15 cellular contexts compared by ENCODE assay signal in the genomic region with DNA sequence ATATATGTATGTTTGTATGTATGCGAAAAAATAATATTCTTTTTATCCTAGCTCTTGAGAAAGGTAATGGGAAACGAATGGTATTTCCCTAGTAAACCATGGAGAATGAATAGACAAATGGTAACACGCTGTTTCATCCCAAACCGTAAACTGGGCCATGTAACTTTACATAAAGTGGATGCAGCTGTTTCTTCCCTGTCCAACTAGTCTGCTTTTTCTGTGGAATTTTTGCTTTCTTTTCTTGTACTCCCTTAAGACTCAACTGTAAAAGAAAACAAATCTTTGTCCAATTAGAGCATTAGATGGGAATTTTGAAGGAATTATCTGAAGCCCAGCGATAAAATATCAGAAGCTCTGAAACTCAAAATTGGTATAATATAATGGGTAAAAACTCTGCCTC.
"Had no signal": no experiment of that assay in that cellular context is flagged by ENCODE, and none has a peak within 500 bp of the region (broad histone marks: within the 10 kb centered on the region; RNA-seq: fewer than 3 reads in every experiment).

No MANE protein-coding gene starts in this region.

- H3K27me3 ChIP-seq: cardiac muscle cell, left lung, ovary had no signal

- H3K36me3 ChIP-seq: cardiac muscle cell, left lung, ovary had no signal

- H3K9me3 ChIP-seq: left lung, ovary had no signal

- ATAC-seq: activated CD4-positive, alpha-beta T cell treated with anti-CD3 and anti-CD28 coated beads for 36 hours; effector memory CD8-positive, alpha-beta T cell; left lung; naive thymus-derived CD8-positive, alpha-beta T cell; SK-N-SH treated with all-trans-retinoic acid at 6 μM for 48 hours; T-cell; WTC11 had no signal

- H3K4me3 ChIP-seq: cardiac muscle cell, left lung, ovary had no signal

- H3K27ac ChIP-seq: cardiac muscle cell, left lung, ovary had no signal

- DNase-seq: activated CD4-positive, alpha-beta T cell treated with anti-CD3 and anti-CD28 coated beads for 36 hours; activated CD4-positive, alpha-beta T cell treated with anti-CD3 and anti-CD28 coated beads, Interleukin-2, amount 50 U/mL, for 48 hours; effector memory CD8-positive, alpha-beta T cell; foreskin melanocyte; left lung; naive thymus-derived CD8-positive, alpha-beta T cell; ovary; stimulated activated CD4-positive, alpha-beta T cell treated with anti-CD3 and anti-CD28 coated beads, Interleukin-2, amount 100 ng/mL, for 24 hours; stimulated activated naive CD4-positive, alpha-beta T cell treated with Interleukin-2 at 50 U/mL for 16 hours; substantia nigra; T-cell; trophoblast cell had no signal
